8 cellular contexts compared by ENCODE assay signal in the genomic region with DNA sequence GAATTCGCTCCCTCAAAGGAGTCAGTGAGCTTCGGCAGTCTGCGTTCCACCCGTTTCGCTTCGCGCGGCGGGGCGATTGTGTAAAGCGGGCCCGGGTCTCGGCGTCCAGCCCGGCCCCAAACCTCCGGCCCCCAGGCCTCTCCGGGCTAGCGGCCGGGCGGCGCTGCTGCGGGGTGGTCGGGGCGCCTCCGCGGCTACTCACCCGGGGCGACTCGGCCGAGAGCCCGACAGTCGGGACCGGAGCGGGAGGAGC. TPM values are rescaled to one million over a fixed set of nuclear protein-coding genes. Genes with fewer than 3 reads are reported as not detected.
A peak's percentile ranks its signal among the peaks of the same experiment; 100 is the strongest.
DNase-seq lines count a peak whose midpoint lies in the region; ATAC-seq and TF ChIP-seq lines count a peak whose summit lies in the region.

No MANE protein-coding gene starts in this region.

- H3K27ac Mint-ChIP-seq in naive thymus-derived CD4-positive, alpha-beta T cell = no peak overlapping the region

- TF ChIP-seq CTCF in AG04450 (IDR thresholded peaks at IDR 0.05; ENCODE audit: low read depth, low read length) = no peak
- no peak for TF ChIP-seq CTCF in colonic mucosa (IDR thresholded peaks at IDR 0.05)
- no peak for TF ChIP-seq CTCF in PC-9 (conservative IDR thresholded peaks at IDR 0.05)

- H3F3A ChIP-seq in PC-9 (ENCODE audit: insufficient read depth, low read depth) = no peaks in the 10 kb centered on the region

- H3K4me1 ChIP-seq in colonic mucosa (peaks cover 8% of the 10 kb centered on the region), PC-9 (replicated peaks; ENCODE audit: insufficient read depth) (no peaks in the 10 kb centered on the region)
- no peaks in the 10 kb centered on the region for H3K4me1 ChIP-seq in naive thymus-derived CD4-positive, alpha-beta T cell (ENCODE audit: control insufficient read depth in 2 of 2, insufficient read depth in 2 of 2, low read length in 2 of 2)

- H4K20me1 ChIP-seq in PC-9 (ENCODE audit: insufficient read depth) = no peaks in the 10 kb centered on the region

- H3K36me3 ChIP-seq in colonic mucosa (no peaks in the 10 kb centered on the region), PC-9 (ENCODE audit: low read depth) (no peaks in the 10 kb centered on the region)
- H3K36me3 ChIP-seq in naive thymus-derived CD4-positive, alpha-beta T cell (ENCODE audit: control insufficient read depth in 2 of 3, insufficient read depth in 3 of 3, low read length in 3 of 3) = no peaks in the 10 kb centered on the region

- no peaks in the 10 kb centered on the region for H3K9me3 Mint-ChIP-seq in naive thymus-derived CD4-positive, alpha-beta T cell

- peak overlapping the region; percentile 81 for H3K9ac ChIP-seq in colonic mucosa (ENCODE audit: low read depth in 2 of 2, low read length in 2 of 2)

- POLR2A ChIA-PET in AG04450 (lab: Yijun Ruan, JAX) (no interaction called here), PC-9 (lab: Charles Lee; ENCODE audit: unreplicated experiment) (no interaction called here)
- POLR2A ChIA-PET in naive thymus-derived CD4-positive, alpha-beta T cell (lab: Charles Lee) = no interaction called here

- DNase-seq in AG04450 (ENCODE audit: low read depth, low spot score) (no peak), colonic mucosa (no peak), DMS 273 treated with DMSO at 0.1 percent for 48 hours (lab: John Stamatoyannopoulos, UW) (no peak), A172 (ENCODE audit: low spot score) (no peak), PC-9 (no peak)
- DNase-seq in naive thymus-derived CD4-positive, alpha-beta T cell = no peak

- peak overlapping the region; percentile 56 for H3K4me3 ChIP-seq in AG04450 (ENCODE audit: low read depth, low read length)
- peak overlapping the region; percentile 83 for H3K4me3 ChIP-seq in colonic mucosa
- H3K4me3 ChIP-seq in naive thymus-derived CD4-positive, alpha-beta T cell (ENCODE audit: low read length) = no peak overlapping the region
- H3K4me3 ChIP-seq in PC-9 = no peak overlapping the region

- peak overlapping the region; percentile 21 for H3K27ac ChIP-seq in AG04450 (ENCODE audit: low read depth, low read length)
- peak overlapping the region; percentile 92 for H3K27ac ChIP-seq in colonic mucosa
- H3K27ac ChIP-seq in naive thymus-derived CD4-positive, alpha-beta T cell (ENCODE audit: low read depth, low read length) = no peak overlapping the region
- H3K27ac ChIP-seq in PC-9 = no peak overlapping the region

- H3K9me3 ChIP-seq in AG04450 (ENCODE audit: control insufficient read depth, insufficient read depth, low read length) = peaks cover 3% of the 10 kb centered on the region; the same call in 1 of the 2 replicates
- no peaks in the 10 kb centered on the region for H3K9me3 ChIP-seq in colonic mucosa
- no peaks in the 10 kb centered on the region for H3K9me3 ChIP-seq in naive thymus-derived CD4-positive, alpha-beta T cell (ENCODE audit: control insufficient read depth in 2 of 3, low read length in 3 of 3)
- H3K9me3 ChIP-seq in PC-9 (ENCODE audit: insufficient read depth, low read depth) = no peaks in the 10 kb centered on the region

- H3K4me2 ChIP-seq in PC-9 = no peak overlapping the region

- intact Hi-C loops in colonic mucosa (cut with DNase I) = no loop called here
- intact Hi-C loops in naive thymus-derived CD4-positive, alpha-beta T cell (cut with micrococcal nuclease) = no loop called here
- intact Hi-C loops in PC-9 (cut with micrococcal nuclease; ENCODE audit: unreplicated experiment) = no loop called here

- H3K27me3 Mint-ChIP-seq in naive thymus-derived CD4-positive, alpha-beta T cell = peaks cover 46 to 68% (median 57%) of the 10 kb centered on the region in 5 donors

- H2AFZ ChIP-seq in PC-9 = no peak overlapping the region

- peaks cover 0 to 3% (median 0%) of the 10 kb centered on the region in 5 donors for H3K36me3 Mint-ChIP-seq in naive thymus-derived CD4-positive, alpha-beta T cell

- CTCF ChIA-PET in AG04450 (lab: Charles Lee) (interaction anchor here (0.6 to 1.1 kb wide), 3 partner anchors 11 to 135 kb away, joined by 3 to 6 read pairs (median 3); no protein-coding TSS in a partner anchor), PC-9 (lab: Charles Lee) (no interaction called here)
- CTCF ChIA-PET in naive thymus-derived CD4-positive, alpha-beta T cell (lab: Charles Lee) = no interaction called here

- no TSS peak for BruUV-seq in PC-9 (replicated peaks; lab: Mats Ljungman, UMichigan)

- peak overlapping the region in 7 of 10 donors; percentile 12 to 69 (median 59) for H3K4me3 Mint-ChIP-seq in naive thymus-derived CD4-positive, alpha-beta T cell

- peaks cover 53% of the 10 kb centered on the region for H3K27me3 ChIP-seq in AG04450 (ENCODE audit: control insufficient read depth, insufficient read depth, low read length)
- H3K27me3 ChIP-seq in colonic mucosa = no peaks in the 10 kb centered on the region
- peaks cover 0 to 13% of the 10 kb centered on the region in 2 donors for H3K27me3 ChIP-seq in naive thymus-derived CD4-positive, alpha-beta T cell (ENCODE audit: control insufficient read depth in 2 of 2, insufficient read depth in 2 of 2, low read length in 2 of 2)
- peaks cover 14% of the 10 kb centered on the region for H3K27me3 ChIP-seq in PC-9 (ENCODE audit: insufficient read depth, low read depth)

- no peaks in the 10 kb centered on the region for H3K9me2 ChIP-seq in PC-9 (ENCODE audit: insufficient read depth)

- no peaks in the 10 kb centered on the region for H3K79me2 ChIP-seq in PC-9 (ENCODE audit: low read depth)

- H3K4me1 Mint-ChIP-seq in naive thymus-derived CD4-positive, alpha-beta T cell = peaks cover 0 to 8% (median 0%) of the 10 kb centered on the region in 7 donors

- ATAC-seq in HG03460 (IDR thresholded peaks at IDR 0.05; ENCODE audit: unreplicated experiment) (peak; percentile 1), HG03521 (IDR thresholded peaks at IDR 0.05; ENCODE audit: unreplicated experiment) (no peak)
- ATAC-seq in naive thymus-derived CD4-positive, alpha-beta T cell = no peak

RNA-seq across cellular contexts. Expression of gene CHDH, which starts 0.4 kb away (rescaled TPM):
- polyA plus RNA-seq in AG04450 (2011; rRNA removed) = 0.01 and 0.02 TPM in 2 replicates
- 0.04 and 0.05 TPM in 2 replicates for polyA minus RNA-seq in AG04450 (2011; rRNA and poly(A)+ RNA removed)
- total RNA-seq in colonic mucosa (10 to 100 TPM; 41.5 to 48.6 TPM), PC-9 (2021) (0.28 TPM in 1 of 2 replicates, not detected in the other)
- 1 to 10 TPM in 1 of 5 experiments, under 1 TPM in 4; 0.05 to 1.3 (median 0.27) TPM for total RNA-seq in naive thymus-derived CD4-positive, alpha-beta T cell
- not detected for polyA plus RNA-seq in naive thymus-derived CD4-positive, alpha-beta T cell
- 0.55 and 0.67 TPM in 2 replicates for total RNA-seq in A172 (2014; rRNA removed; shearing (Covaris generic))

RNA-seq across cellular contexts. Expression of gene IL17RB, which starts 0.6 kb away (rescaled TPM):
- polyA plus RNA-seq in AG04450 (2011; rRNA removed) = not detected in 2 replicates
- polyA minus RNA-seq in AG04450 (2011; rRNA and poly(A)+ RNA removed) = not detected in 2 replicates
- total RNA-seq in colonic mucosa = 10 to 100 TPM; 18.6 to 25.7 TPM
- 1 to 10 TPM in 1 of 5 experiments, under 1 TPM in 1, not detected in 3; 0.71 to 6.0 TPM for total RNA-seq in naive thymus-derived CD4-positive, alpha-beta T cell
- under 1 TPM; 0.22 to 0.47 TPM for polyA plus RNA-seq in naive thymus-derived CD4-positive, alpha-beta T cell
- total RNA-seq in A172 (2014; rRNA removed; shearing (Covaris generic)) = not detected in 2 replicates
- total RNA-seq in PC-9 (2021) = not detected in 2 replicates

RNA-seq across cellular contexts. Expression of gene ACTR8, which starts 36.1 kb away (rescaled TPM):
- 34.9 and 37.5 TPM in 2 replicates for polyA plus RNA-seq in AG04450 (2011; rRNA removed)
- polyA minus RNA-seq in AG04450 (2011; rRNA and poly(A)+ RNA removed) = 46.3 and 61.9 TPM in 2 replicates
- total RNA-seq in colonic mucosa = 10 to 100 TPM; 31.4 to 35.0 TPM
- total RNA-seq in naive thymus-derived CD4-positive, alpha-beta T cell = 10 to 100 TPM; 18.4 to 49.8 (median 41.5) TPM
- polyA plus RNA-seq in naive thymus-derived CD4-positive, alpha-beta T cell = 10 to 100 TPM; 17.9 to 19.5 TPM
- total RNA-seq in A172 (2014; rRNA removed; shearing (Covaris generic)) = 20.2 and 24.1 TPM in 2 replicates
- total RNA-seq in PC-9 (2021) = 21.5 and 25.5 TPM in 2 replicates

RNA-seq across cellular contexts. Expression of gene SELENOK, which starts 45.9 kb away (rescaled TPM):
- 42.1 and 58.5 TPM in 2 replicates for polyA plus RNA-seq in AG04450 (2011; rRNA removed)
- polyA minus RNA-seq in AG04450 (2011; rRNA and poly(A)+ RNA removed) = 8.3 and 13.0 TPM in 2 replicates
- total RNA-seq in colonic mucosa (10 to 100 TPM; 46.0 to 52.9 TPM), PC-9 (2021) (19.9 and 21.9 TPM in 2 replicates)
- 100 to 1,000 TPM in 1 of 5 experiments, 10 to 100 TPM in 4; 33.6 to 104 (median 45.4) TPM for total RNA-seq in naive thymus-derived CD4-positive, alpha-beta T cell
- polyA plus RNA-seq in naive thymus-derived CD4-positive, alpha-beta T cell = 100 to 1,000 TPM; 132 to 142 TPM
- 40.9 and 52.5 TPM in 2 replicates for total RNA-seq in A172 (2014; rRNA removed; shearing (Covaris generic))

Comparison
In these comparisons a context has a peak if more than half of its experiments do, and no peak if none do; other contexts are left out.
1. H3K27ac ChIP-seq: peak in AG04450 (single experiment) and colonic mucosa (single experiment); none in naive thymus-derived CD4-positive, alpha-beta T cell (single experiment) and PC-9 (single experiment).
2. H3K4me3 ChIP-seq: peak in AG04450 (single experiment) and colonic mucosa (single experiment); none in naive thymus-derived CD4-positive, alpha-beta T cell (single experiment) and PC-9 (single experiment).
3. RNA of gene CHDH, which starts 0.4 kb away (total RNA-seq): 41.5 to 48.6 TPM in colonic mucosa; 0.55 to 0.67 TPM in A172, 0.05 to 1.3 TPM in naive thymus-derived CD4-positive, alpha-beta T cell and 0.28 TPM in PC-9; every median in the first group is over 10 times any median in the second.